2 cellular contexts compared by ENCODE assay signal in the genomic region with DNA sequence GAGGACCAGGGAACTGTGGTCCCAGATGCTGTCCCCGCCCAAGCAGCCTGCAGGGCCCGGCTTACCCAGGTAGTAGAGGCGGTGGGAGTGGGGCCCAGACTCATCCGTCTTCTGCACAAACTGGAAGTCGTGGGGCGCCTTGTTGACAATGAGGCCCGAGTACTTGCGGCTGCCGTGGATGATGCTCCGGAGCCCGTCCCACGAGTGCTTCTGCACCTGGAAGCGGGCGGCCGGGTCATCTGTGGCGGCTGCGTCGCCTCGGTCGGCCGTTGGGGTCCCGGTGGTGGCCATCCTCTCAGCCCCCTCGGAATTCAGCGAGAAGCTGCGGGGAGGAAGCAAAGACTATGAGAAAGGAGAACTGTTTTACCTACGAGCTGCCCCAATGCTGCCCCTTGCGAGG.
TF ChIP-seq lines count a peak whose summit lies in the region.

No MANE protein-coding gene starts in this region.

TF ChIP-seq in K562, 482 proteins besides CTCF, POLR2A, EP300 and RAD21:
- TF ChIP-seq RBFOX2 (IDR thresholded peaks at IDR 0.05; ENCODE audit: low read depth, low read length) (peak; percentile 30; the same call in 1 of the 2 replicates), KLF13 (tag; IDR thresholded peaks at IDR 0.05; ENCODE audit: borderline replicate concordance, low read depth) (no peak), NCOA6 (IDR thresholded peaks at IDR 0.05) (no peak), ASH1L (IDR thresholded peaks at IDR 0.05; ENCODE audit: borderline replicate concordance, low read depth, partially characterized antibody) (no peak), RFX7 (CRISPR knock-in tag; IDR thresholded peaks at IDR 0.05) (no peak), ESRRA (IDR thresholded peaks at IDR 0.05; ENCODE audit: borderline replicate concordance, low read depth) (no peak), NFXL1 (CRISPR knock-in tag; IDR thresholded peaks at IDR 0.05) (no peak), CTBP1 (IDR thresholded peaks at IDR 0.05; ENCODE audit: borderline replicate concordance) (no peak), ILK (tag; IDR thresholded peaks at IDR 0.05; ENCODE audit: borderline replicate concordance, low read depth) (no peak), POLR2G (IDR thresholded peaks at IDR 0.05; ENCODE audit: low read depth, low read length) (peak; percentile 11; the same call in 1 of the 2 replicates), MEIS2 (IDR thresholded peaks at IDR 0.05; ENCODE audit: partially characterized antibody) (no peak)
- TF ChIP-seq, protein P1, sequence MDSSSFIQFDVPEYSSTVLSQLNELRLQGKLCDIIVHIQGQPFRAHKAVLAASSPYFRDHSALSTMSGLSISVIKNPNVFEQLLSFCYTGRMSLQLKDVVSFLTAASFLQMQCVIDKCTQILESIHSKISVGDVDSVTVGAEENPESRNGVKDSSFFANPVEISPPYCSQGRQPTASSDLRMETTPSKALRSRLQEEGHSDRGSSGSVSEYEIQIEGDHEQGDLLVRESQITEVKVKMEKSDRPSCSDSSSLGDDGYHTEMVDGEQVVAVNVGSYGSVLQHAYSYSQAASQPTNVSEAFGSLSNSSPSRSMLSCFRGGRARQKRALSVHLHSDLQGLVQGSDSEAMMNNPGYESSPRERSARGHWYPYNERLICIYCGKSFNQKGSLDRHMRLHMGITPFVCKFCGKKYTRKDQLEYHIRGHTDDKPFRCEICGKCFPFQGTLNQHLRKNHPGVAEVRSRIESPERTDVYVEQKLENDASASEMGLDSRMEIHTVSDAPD (CRISPR knock-in tag; IDR thresholded peaks at IDR 0.05), result no peak
- TF ChIP-seq, protein P2, sequence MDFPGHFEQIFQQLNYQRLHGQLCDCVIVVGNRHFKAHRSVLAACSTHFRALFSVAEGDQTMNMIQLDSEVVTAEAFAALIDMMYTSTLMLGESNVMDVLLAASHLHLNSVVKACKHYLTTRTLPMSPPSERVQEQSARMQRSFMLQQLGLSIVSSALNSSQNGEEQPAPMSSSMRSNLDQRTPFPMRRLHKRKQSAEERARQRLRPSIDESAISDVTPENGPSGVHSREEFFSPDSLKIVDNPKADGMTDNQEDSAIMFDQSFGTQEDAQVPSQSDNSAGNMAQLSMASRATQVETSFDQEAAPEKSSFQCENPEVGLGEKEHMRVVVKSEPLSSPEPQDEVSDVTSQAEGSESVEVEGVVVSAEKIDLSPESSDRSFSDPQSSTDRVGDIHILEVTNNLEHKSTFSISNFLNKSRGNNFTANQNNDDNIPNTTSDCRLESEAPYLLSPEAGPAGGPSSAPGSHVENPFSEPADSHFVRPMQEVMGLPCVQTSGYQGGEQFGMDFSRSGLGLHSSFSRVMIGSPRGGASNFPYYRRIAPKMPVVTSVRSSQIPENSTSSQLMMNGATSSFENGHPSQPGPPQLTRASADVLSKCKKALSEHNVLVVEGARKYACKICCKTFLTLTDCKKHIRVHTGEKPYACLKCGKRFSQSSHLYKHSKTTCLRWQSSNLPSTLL (IDR thresholded peaks at IDR 0.05), result no peak

TF ChIP-seq in HepG2, 621 proteins besides CTCF, POLR2A, EP300 and RAD21:
- peak; percentile 29 for TF ChIP-seq AGO2 (optimal IDR thresholded peaks at IDR 0.05; ENCODE audit: low read depth, low read length)
- no peak for TF ChIP-seq FOXA3 (CRISPR knock-in tag; IDR thresholded peaks at IDR 0.05)
TF ChIP-seq in HepG2: peak in this region for 1.
